Comparison of ENCODE assay signal across 8 cellular contexts in the genomic region with DNA sequence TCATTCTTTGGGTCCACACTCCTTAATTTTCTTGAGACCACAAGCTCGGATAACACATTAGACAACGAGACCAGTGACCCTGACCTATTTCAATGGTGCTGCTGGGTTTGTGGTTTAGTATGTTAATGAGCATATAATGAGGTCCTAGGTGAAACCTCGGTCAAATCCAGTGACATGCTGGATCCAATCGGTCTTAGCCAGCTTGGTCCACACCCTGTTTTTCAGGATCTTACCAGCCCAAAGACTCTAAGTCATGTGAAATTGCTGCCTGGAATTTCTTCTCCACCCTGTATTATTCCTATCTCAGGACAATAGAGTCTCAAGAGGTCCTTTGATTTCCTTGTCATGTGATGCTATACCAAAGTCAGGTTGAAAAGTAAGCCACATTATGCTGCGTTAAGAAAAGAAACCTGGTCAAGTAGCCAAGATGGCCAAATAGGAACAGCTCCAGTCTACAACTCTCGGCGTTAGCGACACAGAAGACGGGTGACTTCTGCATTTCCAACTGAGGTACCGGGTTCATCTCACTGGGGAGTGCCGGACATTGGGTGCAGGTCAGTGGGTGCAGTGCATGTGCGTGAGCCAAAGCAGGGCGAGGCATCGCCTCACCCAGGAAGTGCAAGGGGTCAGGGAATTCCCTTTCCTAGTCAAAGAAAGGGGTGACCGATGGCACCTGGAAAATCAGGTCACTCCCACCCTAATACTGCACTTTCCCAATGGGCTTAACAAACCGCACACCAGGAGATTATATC.
A peak's percentile ranks its signal among the peaks of the same experiment; 100 is the strongest.
DNase-seq lines count a peak whose midpoint lies in the region; ATAC-seq, FAIRE-seq and TF ChIP-seq lines count a peak whose summit lies in the region.
"Not testable (repeated sequence)": the region's sequence is repeated elsewhere in the genome, so short reads cannot be mapped to it uniquely, and the experiment has no call there.

No MANE protein-coding gene starts in this region.

- TF ChIP-seq POLR2A in stomach (IDR thresholded peaks at IDR 0.05): not testable (repeated sequence)

- H3K79me2 ChIP-seq in hepatocyte: not testable (repeated sequence)

- not testable (repeated sequence) for H3K27ac ChIP-seq in BLaER1
- H3K27ac ChIP-seq in hepatocyte (peak overlapping the region; percentile 88), stomach (peak overlapping the region; percentile 38 to 71 (median 61))

- H4K20me1 ChIP-seq in BLaER1; hepatocyte (ENCODE audit: insufficient read depth, poor library complexity, severe bottlenecking): not testable (repeated sequence)

- TF ChIP-seq EP300 in stomach (IDR thresholded peaks at IDR 0.05): not testable (repeated sequence)

- not testable (repeated sequence) for H3K9ac ChIP-seq in BLaER1

- ATAC-seq in GM18858 (IDR thresholded peaks at IDR 0.05; ENCODE audit: unreplicated experiment) (peak; percentile 15), GM21423 (IDR thresholded peaks at IDR 0.05; ENCODE audit: unreplicated experiment) (peak; percentile 13), HG02852 (IDR thresholded peaks at IDR 0.05; ENCODE audit: unreplicated experiment) (peak; percentile 29), HG03135 (IDR thresholded peaks at IDR 0.05; ENCODE audit: unreplicated experiment) (peak; percentile 28)

- H2AFZ ChIP-seq in hepatocyte: not testable (repeated sequence)

- H3K4me2 ChIP-seq in BLaER1: peak overlapping the region; percentile 20; the same call in 1 of the 2 replicates
- peak overlapping the region; percentile 22 for H3K4me2 ChIP-seq in hepatocyte

- DNase-seq in RCC 7860 (ENCODE audit: low spot score); stomach: not testable (repeated sequence)
- peak; percentile 28 for DNase-seq in hepatocyte (ENCODE audit: low spot score)

- intact Hi-C loops in stomach (cut with DNase I; ENCODE audit: low total_unique reads): not testable (repeated sequence)

- WGBS in hepatocyte (ENCODE audit: low lambda C conversion rate, missing lambda C conversion rate): 81% methylated on average over 16 of the region's 16 CpGs
- 62 to 73% (median 68%) methylated on average over 15 to 16 of the region's 16 CpGs for WGBS in stomach, 5 donors

- H3K27me3 ChIP-seq in BLaER1, hepatocyte, stomach: not testable (repeated sequence)

- H3K36me3 ChIP-seq in BLaER1: peaks cover 23% of the 10 kb centered on the region
- not testable (repeated sequence) for H3K36me3 ChIP-seq in hepatocyte (replicated peaks; ENCODE audit: insufficient read depth, low read depth)
- H3K36me3 ChIP-seq in stomach: peaks cover 0 to 37% (median 22%) of the 10 kb centered on the region in 4 donors

- peaks cover 14% of the 10 kb centered on the region for H3K4me1 ChIP-seq in BLaER1
- H3K4me1 ChIP-seq in hepatocyte (ENCODE audit: insufficient read depth); stomach: not testable (repeated sequence)

- TF ChIP-seq CTCF in hepatocyte (IDR thresholded peaks at IDR 0.05; ENCODE audit: poor library complexity); stomach (IDR thresholded peaks at IDR 0.05): not testable (repeated sequence)

- FAIRE-seq in RCC 7860 (lab: Jason Lieb, UNC): peak; percentile 80

- H3K4me3 ChIP-seq in BLaER1, hepatocyte, stomach: not testable (repeated sequence)

- not testable (repeated sequence) for H3K9me2 ChIP-seq in hepatocyte (replicated peaks; ENCODE audit: insufficient read depth)

- not testable (repeated sequence) for H3K9me3 ChIP-seq in BLaER1; hepatocyte (ENCODE audit: low read depth); stomach
